26 cellular contexts compared by ENCODE assay signal in the genomic region with DNA sequence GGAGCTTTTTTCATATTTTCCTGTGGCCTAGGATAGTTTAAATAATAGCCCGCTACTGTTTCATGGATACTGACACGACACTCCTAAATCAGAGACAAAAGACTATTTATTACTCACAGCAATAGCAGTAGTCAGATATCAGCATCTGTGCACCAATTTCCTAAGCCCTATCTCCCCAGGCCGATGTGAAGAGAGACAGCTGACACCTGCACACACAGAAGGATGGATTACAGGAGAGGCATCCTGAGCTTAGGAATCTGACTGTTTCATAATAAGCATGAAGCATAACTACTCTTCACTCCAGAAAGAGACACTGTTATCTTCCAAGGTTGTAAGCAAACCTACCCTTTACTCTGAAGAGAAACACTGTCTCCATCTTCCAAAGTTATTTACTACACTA.
"Had no signal": no experiment of that assay in that cellular context is flagged by ENCODE, and none has a peak within 500 bp of the region (broad histone marks: within the 10 kb centered on the region; RNA-seq: fewer than 3 reads in every experiment).

No MANE protein-coding gene starts in this region.

- DNase-seq: dermis blood vessel endothelial cell; effector memory CD8-positive, alpha-beta T cell; erythroblast; esophagus squamous epithelium; foreskin melanocyte; glutamatergic neuron; heart right ventricle; hypothalamus; immature natural killer cell; islet precursor cell; left ventricle myocardium superior; lower lobe of right lung; naive thymus-derived CD8-positive, alpha-beta T cell; nephron progenitor cell; nucleus accumbens; sigmoid colon; stimulated activated CD4-positive, alpha-beta T cell treated with anti-CD3 and anti-CD28 coated beads, Interleukin-2, amount 100 ng/mL, for 24 hours; stimulated activated CD4-positive, alpha-beta T cell treated with anti-CD3 and anti-CD28 coated beads, Interleukin-4, amount 100 ng/mL, for 24 hours; stimulated activated naive CD4-positive, alpha-beta T cell treated with Interleukin-2 at 50 U/mL for 16 hours; stomach; thyroid gland; trophoblast cell had no signal

- H3K27ac ChIP-seq: coronary artery, esophagus squamous epithelium, heart right ventricle, lower lobe of right lung, prostate gland, right atrium auricular region, sigmoid colon, stomach, thyroid gland had no signal

- H3K27me3 ChIP-seq: heart right ventricle, right atrium auricular region, sigmoid colon, stomach, thyroid gland had no signal

- H3K9me3 ChIP-seq: esophagus squamous epithelium, heart right ventricle, lower lobe of right lung, prostate gland, right atrium auricular region, sigmoid colon, stomach, thyroid gland had no signal

- H3K4me3 ChIP-seq: coronary artery, esophagus squamous epithelium, heart right ventricle, lower lobe of right lung, prostate gland, right atrium auricular region, sigmoid colon, stomach, thyroid gland had no signal

- H3K4me1 ChIP-seq: esophagus squamous epithelium, lower lobe of right lung, prostate gland, right atrium auricular region, thyroid gland had no signal

- ATAC-seq: effector memory CD8-positive, alpha-beta T cell; heart right ventricle; left ventricle myocardium superior; lower lobe of right lung; naive thymus-derived CD8-positive, alpha-beta T cell; stimulated activated effector memory CD8-positive, alpha-beta T cell treated with anti-CD3 and anti-CD28 coated beads, Interleukin-12 subunit alpha, Interleukin-12 subunit beta, amount 100 ng/mL, for 72 hours had no signal

- H3K36me3 ChIP-seq: esophagus squamous epithelium, heart right ventricle, lower lobe of right lung, prostate gland, right atrium auricular region, sigmoid colon, stomach, thyroid gland had no signal
